ENCODE assay signal across 8 cellular contexts in the genomic region with DNA sequence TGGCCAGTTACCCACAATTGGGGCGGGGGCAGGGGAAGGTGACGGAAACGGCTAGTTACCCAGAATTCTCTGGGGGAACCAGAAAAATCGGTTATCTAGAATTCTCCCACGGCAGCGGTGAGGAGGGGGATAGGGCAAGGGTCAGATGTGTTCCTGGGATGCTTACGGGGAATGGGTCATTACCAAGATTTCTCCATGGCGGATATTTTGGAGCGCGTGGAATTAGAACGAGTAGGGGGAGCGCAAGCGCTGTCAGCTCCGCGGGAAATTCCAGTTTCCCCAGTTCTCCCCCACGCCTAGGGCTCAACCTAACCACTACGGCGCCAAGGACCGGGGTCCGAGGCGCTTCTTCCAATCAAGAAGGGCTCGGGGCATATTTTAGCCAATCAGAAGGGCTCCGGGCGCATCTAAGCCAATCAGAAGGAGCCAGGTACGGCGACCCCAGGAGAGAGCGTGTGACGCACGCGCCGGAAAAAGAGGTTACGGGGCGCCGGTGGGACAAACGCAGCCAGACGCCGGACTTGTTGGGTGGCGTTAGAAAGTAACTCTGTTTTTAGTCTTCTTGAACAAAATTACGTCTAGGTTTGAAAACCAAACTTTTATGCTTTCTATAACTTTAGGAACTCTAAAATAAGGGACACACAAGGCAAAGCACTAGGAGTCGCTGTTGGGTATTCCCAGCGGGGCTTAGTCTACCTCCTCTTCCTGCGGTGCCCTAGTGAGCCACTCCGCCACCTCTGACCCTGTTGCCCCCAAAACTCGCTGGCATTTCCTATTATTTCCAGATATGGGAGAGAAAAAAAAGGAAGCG. TPM values are rescaled to one million over a fixed set of nuclear protein-coding genes. Genes with fewer than 3 reads are reported as not detected.
DNase-seq lines count a peak whose midpoint lies in the region; ATAC-seq and TF ChIP-seq lines count a peak whose summit lies in the region.

A gene with protein sequence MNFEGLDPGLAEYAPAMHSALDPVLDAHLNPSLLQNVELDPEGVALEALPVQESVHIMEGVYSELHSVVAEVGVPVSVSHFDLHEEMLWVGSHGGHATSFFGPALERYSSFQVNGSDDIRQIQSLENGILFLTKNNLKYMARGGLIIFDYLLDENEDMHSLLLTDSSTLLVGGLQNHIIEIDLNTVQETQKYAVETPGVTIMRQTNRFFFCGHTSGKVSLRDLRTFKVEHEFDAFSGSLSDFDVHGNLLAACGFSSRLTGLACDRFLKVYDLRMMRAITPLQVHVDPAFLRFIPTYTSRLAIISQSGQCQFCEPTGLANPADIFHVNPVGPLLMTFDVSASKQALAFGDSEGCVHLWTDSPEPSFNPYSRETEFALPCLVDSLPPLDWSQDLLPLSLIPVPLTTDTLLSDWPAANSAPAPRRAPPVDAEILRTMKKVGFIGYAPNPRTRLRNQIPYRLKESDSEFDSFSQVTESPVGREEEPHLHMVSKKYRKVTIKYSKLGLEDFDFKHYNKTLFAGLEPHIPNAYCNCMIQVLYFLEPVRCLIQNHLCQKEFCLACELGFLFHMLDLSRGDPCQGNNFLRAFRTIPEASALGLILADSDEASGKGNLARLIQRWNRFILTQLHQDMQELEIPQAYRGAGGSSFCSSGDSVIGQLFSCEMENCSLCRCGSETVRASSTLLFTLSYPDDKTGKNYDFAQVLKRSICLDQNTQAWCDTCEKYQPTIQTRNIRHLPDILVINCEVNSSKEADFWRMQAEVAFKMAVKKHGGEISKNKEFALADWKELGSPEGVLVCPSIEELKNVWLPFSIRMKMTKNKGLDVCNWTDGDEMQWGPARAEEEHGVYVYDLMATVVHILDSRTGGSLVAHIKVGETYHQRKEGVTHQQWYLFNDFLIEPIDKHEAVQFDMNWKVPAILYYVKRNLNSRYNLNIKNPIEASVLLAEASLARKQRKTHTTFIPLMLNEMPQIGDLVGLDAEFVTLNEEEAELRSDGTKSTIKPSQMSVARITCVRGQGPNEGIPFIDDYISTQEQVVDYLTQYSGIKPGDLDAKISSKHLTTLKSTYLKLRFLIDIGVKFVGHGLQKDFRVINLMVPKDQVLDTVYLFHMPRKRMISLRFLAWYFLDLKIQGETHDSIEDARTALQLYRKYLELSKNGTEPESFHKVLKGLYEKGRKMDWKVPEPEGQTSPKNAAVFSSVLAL (minus strand): TSS at position 322 of the 811 bp plus-strand sequence. CDS start 906 bp downstream, outside the sequence.

- no peak; the same call in 1 of the 2 replicates for TF ChIP-seq CTCF in C4-2B (conservative IDR thresholded peaks at IDR 0.05)

- CTCF ChIA-PET in activated CD4-positive, alpha-beta T cell treated with anti-CD3 and anti-CD28 coated beads, Interleukin-2, amount 10 ng/mL, durations not matched to agents 7 days and 5 days (lab: Charles Lee), result interaction anchor here (0.5 to 3.1 kb wide), 9 partner anchors 10 to 559 kb away, joined by 3 to 15 read pairs (median 3); a partner anchor contains a TSS

- no peaks in the 10 kb centered on the region for H3K27me3 Mint-ChIP-seq in activated CD4-positive, alpha-beta T cell treated with anti-CD3 and anti-CD28 coated beads, Interleukin-2, amount 10 ng/mL, durations not matched to agents 7 days and 5 days

- peak; percentile 90 for ATAC-seq in GM19351 (IDR thresholded peaks at IDR 0.05; ENCODE audit: unreplicated experiment)
- ATAC-seq in HG03521 (IDR thresholded peaks at IDR 0.05; ENCODE audit: unreplicated experiment), result peak; percentile 96
- peak; percentile 95 for ATAC-seq in left lobe of liver

- peak; percentile 99 for DNase-seq in NCI-H69 (lab: John Stamatoyannopoulos, UW)
- peak; percentile 95 for DNase-seq in activated CD4-positive, alpha-beta T cell treated with anti-CD3 and anti-CD28 coated beads, Interleukin-2, amount 10 ng/mL, durations not matched to agents 7 days and 5 days
- peak; percentile 92 for DNase-seq in dedifferentiated amniotic fluid mesenchymal stem cell (ENCODE audit: extremely low spot score)
- DNase-seq in left lobe of liver (ENCODE audit: low spot score), result peak; percentile 97
- DNase-seq in stimulated activated CD4-positive, alpha-beta T cell treated with anti-CD3 and anti-CD28 coated beads, Interleukin-2, amount 100 ng/mL, for 4 hours (ENCODE audit: low read depth), result peak; percentile 90

- no peaks in the 10 kb centered on the region for H3K9me3 Mint-ChIP-seq in activated CD4-positive, alpha-beta T cell treated with anti-CD3 and anti-CD28 coated beads, Interleukin-2, amount 10 ng/mL, durations not matched to agents 7 days and 5 days

- H3K4me3 Mint-ChIP-seq in activated CD4-positive, alpha-beta T cell treated with anti-CD3 and anti-CD28 coated beads, Interleukin-2, amount 10 ng/mL, durations not matched to agents 7 days and 5 days, result peak within 1 kb of the TSS; percentile 88

- peaks cover 7% of the 10 kb centered on the region for H3K36me3 Mint-ChIP-seq in activated CD4-positive, alpha-beta T cell treated with anti-CD3 and anti-CD28 coated beads, Interleukin-2, amount 10 ng/mL, durations not matched to agents 7 days and 5 days (ENCODE audit: low read depth)

- peaks cover 49% of the 10 kb centered on the region for H3K4me1 Mint-ChIP-seq in activated CD4-positive, alpha-beta T cell treated with anti-CD3 and anti-CD28 coated beads, Interleukin-2, amount 10 ng/mL, durations not matched to agents 7 days and 5 days

- peak within 1 kb of the TSS; percentile 92 for H3K27ac ChIP-seq in C4-2B

- POLR2A ChIA-PET in activated CD4-positive, alpha-beta T cell treated with anti-CD3 and anti-CD28 coated beads, Interleukin-2, amount 10 ng/mL, durations not matched to agents 7 days and 5 days (lab: Charles Lee), result no interaction called here

- H3K27ac Mint-ChIP-seq in activated CD4-positive, alpha-beta T cell treated with anti-CD3 and anti-CD28 coated beads, Interleukin-2, amount 10 ng/mL, durations not matched to agents 7 days and 5 days, result peak within 1 kb of the TSS; percentile 97

RNA-seq across cellular contexts. Expression of the gene that starts here (rescaled TPM):
- total RNA-seq in activated CD4-positive, alpha-beta T cell treated with anti-CD3 and anti-CD28 coated beads, Interleukin-2, amount 10 ng/mL, durations not matched to agents 7 days and 5 days, result 10 to 100 TPM; 76.9 to 78.9 TPM
- 86.0 TPM for total RNA-seq in left lobe of liver

Comparison
In these comparisons a context has a peak if more than half of its experiments do, and no peak if none do; other contexts are left out.
1. Peak in every context shown above with its lines: DNase-seq, ATAC-seq and H3K27ac ChIP-seq.